Comparison of ENCODE assay signal across 1 cellular context in genomic region chr2:98487806-98488189, GRCh38.
TF ChIP-seq lines count a peak whose summit lies in the region.

No MANE protein-coding gene starts in this region.

TF ChIP-seq in GM12878, 131 proteins besides CTCF, POLR2A, EP300 and RAD21 (continued from another document):
- TF ChIP-seq CUX1 (IDR thresholded peaks at IDR 0.05; ENCODE audit: insufficient replicate concordance, low read depth, low read length) (no peak), NR2F1 (conservative IDR thresholded peaks at IDR 0.05) (0 out of 2 replicates have a peak, but pooled peaks have one; percentile 17), IRF4 (IDR thresholded peaks at IDR 0.05; ENCODE audit: low read depth, low read length) (peak; percentile 76; the same call in 1 of the 2 replicates), NKRF (conservative IDR thresholded peaks at IDR 0.05) (0 out of 2 replicates have a peak, but pooled peaks have one; percentile 31), TCF3 (IDR thresholded peaks at IDR 0.05; ENCODE audit: borderline replicate concordance, insufficient read depth, low read depth, low read length) (peak; percentile 84; the same call in 1 of the 2 replicates), BCL11A (IDR thresholded peaks at IDR 0.05; ENCODE audit: low read depth, low read length) (peak; percentile 57), FOXM1 (IDR thresholded peaks at IDR 0.05; ENCODE audit: low read depth, low read length) (peak; percentile 83), CHD1 (IDR thresholded peaks at IDR 0.05; ENCODE audit: low read depth, low read length) (no peak), SMC3 (IDR thresholded peaks at IDR 0.05; ENCODE audit: borderline replicate concordance, low read length) (peak; percentile 22; the same call in 1 of the 2 replicates), POLR2AphosphoS5 (IDR thresholded peaks at IDR 0.05; ENCODE audit: low read length) (peak; percentile 81), NFXL1 (IDR thresholded peaks at IDR 0.05; ENCODE audit: borderline replicate concordance) (no peak), PRDM15 (CRISPR knock-in tag; IDR thresholded peaks at IDR 0.05) (no peak), USF2 (IDR thresholded peaks at IDR 0.05; ENCODE audit: borderline replicate concordance, low read depth, low read length) (no peak), RBBP5 (conservative IDR thresholded peaks at IDR 0.05) (no peak), HSF1 (IDR thresholded peaks at IDR 0.05; ENCODE audit: low read depth, low read length) (no peak)
